ENCODE assay signal across 25 cellular contexts in genomic region chr12:2281446-2281845, GRCh38.
DNase-seq lines count a peak whose midpoint lies in the region; ATAC-seq, FAIRE-seq and TF ChIP-seq lines count a peak whose summit lies in the region.
"Had no signal": no experiment of that assay in that cellular context is flagged by ENCODE, and none has a peak within 500 bp of the region (broad histone marks: within the 10 kb centered on the region; RNA-seq: fewer than 3 reads in every experiment).

No MANE protein-coding gene starts in this region.

- no peaks in the 10 kb centered on the region for H3K27me3 Mint-ChIP-seq in osteocyte (ENCODE audit: unreplicated experiment)

- no peak overlapping the region for H2AFZ ChIP-seq in HepG2 (ENCODE audit: low read length)

- H3K36me3 ChIP-seq in HepG2 (replicated peaks in 1 of 2; ENCODE audit: control insufficient read depth in 1 of 2, insufficient read depth in 2 of 2, low read length in 2 of 2) (no peaks in the 10 kb centered on the region), right lobe of liver (no peaks in the 10 kb centered on the region)
- H3K36me3 ChIP-seq: BE2C, BLaER1 had no signal

- H3K27ac Mint-ChIP-seq in osteocyte (ENCODE audit: unreplicated experiment): peak overlapping the region; percentile 8
- H3K27ac Mint-ChIP-seq: CD14-positive monocyte; CD4-positive, alpha-beta memory T cell; CD8-positive, alpha-beta memory T cell had no signal

- POLR2A ChIA-PET in HepG2 (lab: Yijun Ruan, JAX): no interaction called here

- DNase-seq in HepG2 (ENCODE audit: low spot score): no peak
- no peak for DNase-seq in right lobe of liver
- DNase-seq in osteocyte (ENCODE audit: extremely low spot score, unreplicated experiment): no peak
- no peak for DNase-seq in H54 (ENCODE audit: insufficient read length, low spot score)
- DNase-seq in pons (ENCODE audit: low spot score): no peak
- DNase-seq: 8988T; BE2C; C1 segment of cervical spinal cord; CD4-positive, alpha-beta memory T cell; CD4-positive, CD25-positive, alpha-beta regulatory T cell; CD8-positive, alpha-beta memory T cell; COR-L47; DMS 273 treated with DMSO at 0.1 percent for 48 hours; DMS153; DMS53; DMS79; DND-41; EL; GDM1 had no signal

- TF ChIP-seq EP300 in HepG2 (IDR thresholded peaks at IDR 0.05; ENCODE audit: low read depth in 2 of 2, low read length in 2 of 2) (no peak), HepG2 (CRISPR knock-in tag; IDR thresholded peaks at IDR 0.05; ENCODE audit: borderline replicate concordance) (no peak)

- H3K4me1 Mint-ChIP-seq in osteocyte (ENCODE audit: unreplicated experiment): peaks cover 60% of the 10 kb centered on the region
- H3K4me1 Mint-ChIP-seq: CD4-positive, alpha-beta memory T cell; CD4-positive, CD25-positive, alpha-beta regulatory T cell; CD8-positive, alpha-beta memory T cell had no signal

- H3K79me2 ChIP-seq in HepG2 (ENCODE audit: insufficient read depth, low read length): no peaks in the 10 kb centered on the region

- H3K36me3 Mint-ChIP-seq in osteocyte (ENCODE audit: unreplicated experiment): peaks cover 5% of the 10 kb centered on the region
- H3K36me3 Mint-ChIP-seq: CD14-positive monocyte; CD4-positive, alpha-beta memory T cell; CD4-positive, CD25-positive, alpha-beta regulatory T cell; CD8-positive, alpha-beta memory T cell had no signal

- no peak overlapping the region for H3K9ac ChIP-seq in HepG2 (ENCODE audit: insufficient read depth, low read depth, low read length)
- H3K9ac ChIP-seq: BLaER1 had no signal

- in situ Hi-C loops in HepG2 (cut with HindIII; ENCODE audit: extremely low pct_ligation_motif_present, low pct_unique_long_range_greater_than_20kb): loop anchor here (5.0 kb wide), 1 partner anchor 224 kb away; no protein-coding TSS in a partner anchor

- no peak for ATAC-seq in HepG2
- ATAC-seq in right lobe of liver: no peak
- ATAC-seq: GM12878 had no signal

- intact Hi-C loops in HepG2 (cut with micrococcal nuclease; ENCODE audit: unreplicated experiment): no loop called here
- intact Hi-C loops in right lobe of liver (cut with DNase I): loop anchor here in 1 of 2 donors (5.0 kb wide), 1 partner anchor 484 kb away; no protein-coding TSS in a partner anchor

- CTCF ChIA-PET in HepG2 (lab: Yijun Ruan, JAX; ENCODE audit: low intra/inter-chr PET ratio, low total read pairs): no interaction called here

- no peaks in the 10 kb centered on the region for H4K20me1 ChIP-seq in HepG2 (ENCODE audit: insufficient read depth, low read length)
- H4K20me1 ChIP-seq: BLaER1 had no signal

- H3K4me3 ChIP-seq in HepG2 (replicated peaks in 1 of 3; ENCODE audit: insufficient read depth in 1 of 3, low read depth in 2 of 3, low read length in 3 of 3) (no peak overlapping the region), right lobe of liver (no peak overlapping the region)
- H3K4me3 ChIP-seq: BLaER1, GM12878 had no signal

- no peak for TF ChIP-seq CTCF in HepG2 (CRISPR knock-in tag; IDR thresholded peaks at IDR 0.05)
- no peak for TF ChIP-seq CTCF in right lobe of liver (IDR thresholded peaks at IDR 0.05)
- no peak for TF ChIP-seq CTCF in osteocyte (IDR thresholded peaks at IDR 0.05)

- no peaks in the 10 kb centered on the region for H3K4me1 ChIP-seq in HepG2 (ENCODE audit: insufficient read depth, low read length)
- H3K4me1 ChIP-seq in right lobe of liver: no peaks in the 10 kb centered on the region
- H3K4me1 ChIP-seq: BE2C had no signal

- no peak for FAIRE-seq in HepG2 (lab: Jason Lieb, UNC)
- FAIRE-seq in H54 (lab: Jason Lieb, UNC): no peak
- FAIRE-seq: A204.1, GM12878, GM12892, GM18507 had no signal

- H3K27me3 ChIP-seq in HepG2 (ENCODE audit: control insufficient read depth in 1 of 2, insufficient read depth in 2 of 2, low read length in 2 of 2) (peaks cover 3 to 30% of the 10 kb centered on the region in 2 experiments; a peak in 4 of 5 replicates), right lobe of liver (no peaks in the 10 kb centered on the region)
- H3K27me3 ChIP-seq: BLaER1 had no signal

- TF ChIP-seq RAD21 in HepG2 (CRISPR knock-in tag; IDR thresholded peaks at IDR 0.05): no peak

- TF ChIP-seq POLR2A in HepG2 (IDR thresholded peaks at IDR 0.05; ENCODE audit: insufficient read depth in 1 of 2, low read depth in 2 of 2, low read length in 2 of 2) (no peak), right lobe of liver (IDR thresholded peaks at IDR 0.05) (no peak), H54 (IDR thresholded peaks at IDR 0.05; ENCODE audit: low read depth, low read length) (no peak)

- no peaks in the 10 kb centered on the region for H3K9me3 Mint-ChIP-seq in osteocyte (ENCODE audit: unreplicated experiment)

- H3K9me3 ChIP-seq in HepG2 (ENCODE audit: low read length) (no peaks in the 10 kb centered on the region), right lobe of liver (no peaks in the 10 kb centered on the region)
- H3K9me3 ChIP-seq: BE2C had no signal

- no peak overlapping the region for H3K4me3 Mint-ChIP-seq in osteocyte (ENCODE audit: unreplicated experiment)
- H3K4me3 Mint-ChIP-seq: CD14-positive monocyte; CD4-positive, alpha-beta memory T cell; CD4-positive, CD25-positive, alpha-beta regulatory T cell; CD8-positive, alpha-beta memory T cell had no signal

- no peak overlapping the region for H3K4me2 ChIP-seq in HepG2 (ENCODE audit: low read depth, low read length)
- H3K4me2 ChIP-seq: BLaER1 had no signal

- 45% methylated on average over 1 of the region's 1 CpG for WGBS in HepG2 (ENCODE audit: low lambda C conversion rate)
- 80% methylated on average over 1 of the region's 1 CpG for WGBS in right lobe of liver (ENCODE audit: insufficient coverage, low coverage, low lambda C conversion rate, missing lambda C conversion rate)

- BruUV-seq in HepG2 (replicated peaks; lab: Mats Ljungman, UMichigan): no TSS peak

- H3K27ac ChIP-seq in HepG2 (ENCODE audit: extremely low read length, insufficient read depth, low read length) (no peak overlapping the region), right lobe of liver (no peak overlapping the region)
- H3K27ac ChIP-seq: BLaER1 had no signal

TF ChIP-seq in HepG2, 621 proteins besides CTCF, POLR2A, EP300 and RAD21:
- TF ChIP-seq SNAI1 (CRISPR knock-in tag; IDR thresholded peaks at IDR 0.05; ENCODE audit: borderline replicate concordance) (no peak), ZNF317 (CRISPR knock-in tag; IDR thresholded peaks at IDR 0.05) (peak; percentile 89), TBX2 (CRISPR knock-in tag; IDR thresholded peaks at IDR 0.05; ENCODE audit: borderline replicate concordance) (no peak)
